ENCODE assay signal across 26 cellular contexts in genomic region chrX:336227-336626, GRCh38.
"Had no signal": no experiment of that assay in that cellular context is flagged by ENCODE, and none has a peak within 500 bp of the region (broad histone marks: within the 10 kb centered on the region; RNA-seq: fewer than 3 reads in every experiment).

No MANE protein-coding gene starts in this region.

- H3K36me3 ChIP-seq: prostate gland had no signal

- H3K27ac ChIP-seq: esophagus muscularis mucosa, prostate gland, stomach, suprapubic skin, tibial nerve had no signal

- DNase-seq: activated CD4-positive, alpha-beta memory T cell treated with anti-CD3 and anti-CD28 coated beads, Interleukin-2, amount 10 ng/mL, durations not matched to agents 7 days and 5 days; activated CD4-positive, alpha-beta T cell treated with anti-CD3 and anti-CD28 coated beads for 48 hours; activated effector memory CD4-positive, alpha-beta T cell treated with anti-CD3 and anti-CD28 coated beads, Interleukin-2, amount 50 U/mL, for 16 hours; activated naive CD4-positive, alpha-beta T cell treated with anti-CD3 and anti-CD28 coated beads, Interleukin-2, amount 50 U/mL, for 16 hours; activated naive CD8-positive, alpha-beta T cell treated with anti-CD3 and anti-CD28 coated beads, Interleukin-2, amount 50 U/mL, for 24 hours; activated T-cell treated with anti-CD3 and anti-CD28 coated beads, Interleukin-2, amount 50 U/mL, for 72 hours; caudate nucleus; effector memory CD8-positive, alpha-beta T cell; glutamatergic neuron; stimulated activated CD4-positive, alpha-beta T cell treated with anti-CD3 and anti-CD28 coated beads, Interleukin-12 subunit alpha, Interleukin-12 subunit beta, amount 100 ng/mL, for 4 hours; stimulated activated CD4-positive, alpha-beta T cell treated with anti-CD3 and anti-CD28 coated beads, Interleukin-1b, Interleukin-23, amount 100 ng/mL, for 48 hours; stomach had no signal

- H3K4me3 Mint-ChIP-seq: activated CD4-positive, alpha-beta memory T cell treated with anti-CD3 and anti-CD28 coated beads, Interleukin-2, amount 10 ng/mL, durations not matched to agents 7 days and 5 days; activated naive CD8-positive, alpha-beta T cell treated with anti-CD3 and anti-CD28 coated beads, Interleukin-2, amount 50 U/mL, for 24 hours; activated T-cell treated with anti-CD3 and anti-CD28 coated beads, Interleukin-2, amount 50 U/mL, for 72 hours; brain; effector memory CD8-positive, alpha-beta T cell; mesothelial cell of epicardium; naive thymus-derived CD8-positive, alpha-beta T cell; stimulated activated effector memory CD8-positive, alpha-beta T cell treated with anti-CD3 and anti-CD28 coated beads, Interleukin-12 subunit alpha, Interleukin-12 subunit beta, amount 100 ng/mL, for 72 hours; T-helper 1 cell treated with Interleukin-12 subunit alpha and Interleukin-12 subunit beta and Interleukin-4 antibody, amounts not matched to agents 30 μg/mL and 1 μg/mL, for 36 hours had no signal

- H3K4me1 ChIP-seq: prostate gland had no signal

- H3K27me3 Mint-ChIP-seq: activated CD4-positive, alpha-beta memory T cell treated with anti-CD3 and anti-CD28 coated beads, Interleukin-2, amount 10 ng/mL, durations not matched to agents 7 days and 5 days; activated naive CD8-positive, alpha-beta T cell treated with anti-CD3 and anti-CD28 coated beads, Interleukin-2, amount 50 U/mL, for 24 hours; naive thymus-derived CD8-positive, alpha-beta T cell had no signal

- FAIRE-seq: colon, frontal cortex, islet of Langerhans, urothelium cell line had no signal

- ATAC-seq: activated naive CD8-positive, alpha-beta T cell treated with anti-CD3 and anti-CD28 coated beads, Interleukin-2, amount 50 U/mL, for 24 hours; activated T-cell treated with anti-CD3 and anti-CD28 coated beads, Interleukin-2, amount 50 U/mL, for 72 hours; effector memory CD8-positive, alpha-beta T cell; left colon; naive thymus-derived CD8-positive, alpha-beta T cell; stimulated activated effector memory CD8-positive, alpha-beta T cell treated with anti-CD3 and anti-CD28 coated beads, Interleukin-12 subunit alpha, Interleukin-12 subunit beta, amount 100 ng/mL, for 72 hours had no signal

- H3K4me1 Mint-ChIP-seq: activated CD4-positive, alpha-beta memory T cell treated with anti-CD3 and anti-CD28 coated beads, Interleukin-2, amount 10 ng/mL, durations not matched to agents 7 days and 5 days; brain; mesothelial cell of epicardium; stimulated activated effector memory CD8-positive, alpha-beta T cell treated with anti-CD3 and anti-CD28 coated beads, Interleukin-12 subunit alpha, Interleukin-12 subunit beta, amount 100 ng/mL, for 72 hours had no signal

- H3K9me3 ChIP-seq: esophagus muscularis mucosa, prostate gland, stomach, suprapubic skin, tibial nerve had no signal

- H3K4me3 ChIP-seq: esophagus muscularis mucosa, prostate gland, stomach, suprapubic skin, tibial nerve had no signal

- H3K9me3 Mint-ChIP-seq: activated naive CD8-positive, alpha-beta T cell treated with anti-CD3 and anti-CD28 coated beads, Interleukin-2, amount 50 U/mL, for 24 hours; activated T-cell treated with anti-CD3 and anti-CD28 coated beads, Interleukin-2, amount 50 U/mL, for 72 hours; effector memory CD8-positive, alpha-beta T cell; naive thymus-derived CD8-positive, alpha-beta T cell; stimulated activated effector memory CD8-positive, alpha-beta T cell treated with anti-CD3 and anti-CD28 coated beads, Interleukin-12 subunit alpha, Interleukin-12 subunit beta, amount 100 ng/mL, for 72 hours had no signal

- H3K27ac Mint-ChIP-seq: activated CD4-positive, alpha-beta memory T cell treated with anti-CD3 and anti-CD28 coated beads, Interleukin-2, amount 10 ng/mL, durations not matched to agents 7 days and 5 days; activated naive CD8-positive, alpha-beta T cell treated with anti-CD3 and anti-CD28 coated beads, Interleukin-2, amount 50 U/mL, for 24 hours; activated T-cell treated with anti-CD3 and anti-CD28 coated beads, Interleukin-2, amount 50 U/mL, for 72 hours; brain; mesothelial cell of epicardium; stimulated activated effector memory CD8-positive, alpha-beta T cell treated with anti-CD3 and anti-CD28 coated beads, Interleukin-12 subunit alpha, Interleukin-12 subunit beta, amount 100 ng/mL, for 72 hours; T-helper 1 cell treated with Interleukin-12 subunit alpha and Interleukin-12 subunit beta and Interleukin-4 antibody, amounts not matched to agents 30 μg/mL and 1 μg/mL, for 36 hours had no signal
